Comparison of ENCODE assay signal across 8 cellular contexts in genomic region chr19:8445488-8446001, GRCh38. TPM values are rescaled to one million over a fixed set of nuclear protein-coding genes. Genes with fewer than 3 reads are reported as not detected.
DNase-seq lines count a peak whose midpoint lies in the region; ATAC-seq and TF ChIP-seq lines count a peak whose summit lies in the region.

No MANE protein-coding gene starts in this region.

- TF ChIP-seq POLR2A in lower leg skin (IDR thresholded peaks at IDR 0.05), result no peak

- H3K4me1 ChIP-seq in HUES6 (ENCODE audit: control insufficient read depth, insufficient read depth, low read length), result peaks cover 41% of the 10 kb centered on the region

- intact Hi-C loops in CD14-positive monocyte (cut with micrococcal nuclease) (loop anchor here (5.0 to 10.0 kb wide), 2 partner anchors 33 to 59 kb away; partner anchors contain the start of genes MARCHF2 (in 2 of the 2) and PRAM1 (in 1 of the 2)), lower leg skin (cut with DNase I; ENCODE audit: low total_unique reads) (loop anchor here (5.0 kb wide), 1 partner anchor 1887 kb away; the partner anchor contains the start of gene RAVER1)

- no peaks in the 10 kb centered on the region for H3K27me3 ChIP-seq in HUES6 (ENCODE audit: control insufficient read depth, insufficient read depth, low read length)

- H3K36me3 ChIP-seq in HUES6 (ENCODE audit: control insufficient read depth, insufficient read depth, low read length), result peaks cover 16% of the 10 kb centered on the region

- peaks cover 19 to 21% of the 10 kb centered on the region in 2 donors for H3K36me3 Mint-ChIP-seq in CD14-positive monocyte

- H3K4me1 Mint-ChIP-seq in CD14-positive monocyte, result peaks cover 44% of the 10 kb centered on the region

- ATAC-seq in GM19455 (IDR thresholded peaks at IDR 0.05; ENCODE audit: unreplicated experiment), result peak; percentile 4

- WGBS in lower leg skin, 2 donors, result 0 to 1% methylated on average over 29 to 36 of the region's 45 CpGs

- DNase-seq in CD14-positive monocyte (ENCODE audit: low spot score) (peak; percentile 52), UCSD-AML1 (lab: John Stamatoyannopoulos, UW; ENCODE audit: unreplicated experiment) (peak; percentile 49), choroid plexus epithelial cell (ENCODE audit: low read depth) (peak; percentile 43), lower leg skin (ENCODE audit: low spot score in 2 of 2) (peak; percentile 38 to 88), HuH-7.5 (ENCODE audit: low spot score) (no peak)
- peak; percentile 4 to 18 for DNase-seq in stimulated activated CD8-positive, alpha-beta memory T cell treated with anti-CD3 and anti-CD28 coated beads, Interleukin-2, amount 100 ng/mL, for 1 hour (ENCODE audit: low read depth in 2 of 2)

- H3K4me3 ChIP-seq in HUES6 (ENCODE audit: low read depth, low read length), result peak overlapping the region; percentile 95
- H3K4me3 ChIP-seq in choroid plexus epithelial cell (ENCODE audit: low read depth, low read length), result peak overlapping the region; percentile 95
- peak overlapping the region; percentile 96 for H3K4me3 ChIP-seq in lower leg skin (ENCODE audit: low read depth, poor library complexity, severe bottlenecking)

- H3K9ac ChIP-seq in HUES6 (ENCODE audit: low read length), result peak overlapping the region; percentile 98

- no peaks in the 10 kb centered on the region for H3K9me3 Mint-ChIP-seq in CD14-positive monocyte

- no peaks in the 10 kb centered on the region for H3K9me3 ChIP-seq in HUES6 (ENCODE audit: control insufficient read depth, insufficient read depth, low read depth, low read length)

- H3K4me3 Mint-ChIP-seq in CD14-positive monocyte, result peak overlapping the region; percentile 93 to 98

- H3K27ac ChIP-seq in HUES6 (ENCODE audit: low read depth, low read length), result peak overlapping the region; percentile 99

- H3K27ac Mint-ChIP-seq in CD14-positive monocyte, result peak overlapping the region; percentile 85 to 94 (median 92)

- H3K27me3 Mint-ChIP-seq in CD14-positive monocyte (ENCODE audit: low read depth in 3 of 3), result peaks cover 0 to 7% (median 3%) of the 10 kb centered on the region in 3 donors

- no peak for TF ChIP-seq CTCF in CD14-positive monocyte (IDR thresholded peaks at IDR 0.05)
- no peak for TF ChIP-seq CTCF in choroid plexus epithelial cell (conservative IDR thresholded peaks at IDR 0.05; ENCODE audit: low read depth, low read length)
- no peak for TF ChIP-seq CTCF in lower leg skin (IDR thresholded peaks at IDR 0.05)

RNA-seq across cellular contexts. Expression of gene HNRNPM, which starts 0.8 kb away (rescaled TPM):
- 100 to 1,000 TPM in 1 of 2 donors, 10 to 100 TPM in 1; 77.0 to 116 TPM for polyA plus RNA-seq in CD14-positive monocyte
- 100 to 1,000 TPM in 1 of 4 donors, 10 to 100 TPM in 3; 60.4 to 103 (median 79.7) TPM for total RNA-seq in lower leg skin

RNA-seq across cellular contexts. Expression of gene MARCHF2, which starts 32.4 kb away (rescaled TPM):
- 10 to 100 TPM; 47.8 to 90.8 TPM for polyA plus RNA-seq in CD14-positive monocyte
- 100 to 1,000 TPM in 1 of 4 donors, 10 to 100 TPM in 3; 53.5 to 110 (median 60.8) TPM for total RNA-seq in lower leg skin

RNA-seq across cellular contexts. Expression of gene RAB11B, which starts 55.4 kb away (rescaled TPM):
- 10 to 100 TPM; 36.5 to 45.4 TPM for polyA plus RNA-seq in CD14-positive monocyte
- 100 to 1,000 TPM in 1 of 4 donors, 10 to 100 TPM in 3; 40.6 to 125 (median 56.8) TPM for total RNA-seq in lower leg skin

RNA-seq across cellular contexts. Expression of gene PRAM1, which starts 56.9 kb away (rescaled TPM):
- polyA plus RNA-seq in CD14-positive monocyte, result 10 to 100 TPM; 43.3 to 69.0 TPM
- total RNA-seq in lower leg skin, result under 1 TPM in 3 of 4 donors, not detected in 1; 0.16 to 0.59 (median 0.30) TPM
